ENCODE assay signal across 25 cellular contexts in the genomic region with DNA sequence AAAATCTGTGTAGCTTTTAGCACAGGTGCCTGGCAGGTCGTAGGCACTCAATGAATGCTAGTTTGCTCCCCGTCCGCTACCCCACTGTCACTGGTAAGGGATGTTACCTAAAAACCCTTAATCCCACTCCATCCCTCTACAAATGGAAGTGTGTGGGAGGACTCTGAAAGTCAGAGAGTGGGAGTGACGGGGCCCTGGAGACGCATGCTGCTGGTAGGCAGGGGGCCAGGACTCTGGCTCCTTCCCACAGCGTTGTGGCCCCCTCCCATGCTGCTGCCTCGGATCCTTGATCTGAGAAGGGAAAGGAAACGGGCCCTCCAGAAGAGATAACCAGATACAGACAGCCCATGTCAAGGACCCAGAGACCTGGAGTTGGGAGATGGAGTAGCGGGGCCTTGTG.
"Had no signal": no experiment of that assay in that cellular context is flagged by ENCODE, and none has a peak within 500 bp of the region (broad histone marks: within the 10 kb centered on the region; RNA-seq: fewer than 3 reads in every experiment).

No MANE protein-coding gene starts in this region.

- DNase-seq: cortex of kidney; effector memory CD8-positive, alpha-beta T cell; erythroblast; esophagus squamous epithelium; foreskin melanocyte; glutamatergic neuron; kidney; mesenchymal stem cell; mucosa of descending colon; naive B cell; pancreas; right lobe of liver; small intestine; stimulated activated CD4-positive, alpha-beta T cell treated with anti-CD3 and anti-CD28 coated beads, Interleukin-12 subunit alpha, Interleukin-12 subunit beta, amount 100 ng/mL, for 4 hours; stimulated activated CD4-positive, alpha-beta T cell treated with anti-CD3 and anti-CD28 coated beads, Interleukin-1b, Interleukin-23, amount 100 ng/mL, for 48 hours; stimulated activated CD4-positive, alpha-beta T cell treated with anti-CD3 and anti-CD28 coated beads, Interleukin-4, amount 100 ng/mL, for 1 hour; stimulated activated CD8-positive, alpha-beta memory T cell treated with anti-CD3 and anti-CD28 coated beads, Interleukin-4, amount 100 ng/mL, for 48 hours; stimulated activated naive CD4-positive, alpha-beta T cell; stimulated activated naive CD8-positive, alpha-beta T cell treated with anti-CD3 and anti-CD28 coated beads, Interleukin-15, amount 100 ng/mL, for 72 hours; transverse colon had no signal

- H3K9me3 ChIP-seq: esophagus squamous epithelium, mucosa of descending colon, neutrophil, pancreas, right lobe of liver, suprapubic skin, transverse colon, vagina had no signal

- H3K36me3 Mint-ChIP-seq: mesothelial cell of epicardium, naive B cell had no signal

- H3K4me1 ChIP-seq: esophagus squamous epithelium, pancreas, right lobe of liver, suprapubic skin, transverse colon, vagina had no signal

- H3K4me3 Mint-ChIP-seq: effector memory CD8-positive, alpha-beta T cell; mesothelial cell of epicardium; naive B cell; stimulated activated naive CD8-positive, alpha-beta T cell treated with anti-CD3 and anti-CD28 coated beads, Interleukin-15, amount 100 ng/mL, for 72 hours had no signal

- H3K27me3 ChIP-seq: esophagus squamous epithelium, neutrophil, pancreas, right lobe of liver, suprapubic skin, transverse colon, vagina had no signal

- ATAC-seq: effector memory CD8-positive, alpha-beta T cell; left lobe of liver; mucosa of descending colon; pancreas; right lobe of liver; stimulated activated naive CD8-positive, alpha-beta T cell treated with anti-CD3 and anti-CD28 coated beads, Interleukin-15, amount 100 ng/mL, for 72 hours had no signal

- H3K27ac Mint-ChIP-seq: mesothelial cell of epicardium, naive B cell had no signal

- H3K27ac ChIP-seq: esophagus squamous epithelium, neutrophil, pancreas, right lobe of liver, suprapubic skin, transverse colon, vagina had no signal

- H3K27me3 Mint-ChIP-seq: effector memory CD8-positive, alpha-beta T cell; stimulated activated naive CD8-positive, alpha-beta T cell treated with anti-CD3 and anti-CD28 coated beads, Interleukin-15, amount 100 ng/mL, for 72 hours had no signal

- H3K36me3 ChIP-seq: neutrophil, pancreas, right lobe of liver, suprapubic skin, transverse colon, vagina had no signal

- H3K4me3 ChIP-seq: esophagus squamous epithelium, mucosa of descending colon, pancreas, right lobe of liver, suprapubic skin, transverse colon, vagina had no signal

- H3K9me3 Mint-ChIP-seq: effector memory CD8-positive, alpha-beta T cell; mesothelial cell of epicardium; naive B cell; stimulated activated naive CD8-positive, alpha-beta T cell treated with anti-CD3 and anti-CD28 coated beads, Interleukin-15, amount 100 ng/mL, for 72 hours had no signal
